8 cellular contexts compared by ENCODE assay signal in genomic region chr12:113259499-113259953, GRCh38. TPM values are rescaled to one million over a fixed set of nuclear protein-coding genes. Genes with fewer than 3 reads are reported as not detected.
DNase-seq lines count a peak whose midpoint lies in the region; FAIRE-seq and TF ChIP-seq lines count a peak whose summit lies in the region.

No MANE protein-coding gene starts in this region.

- no peaks in the 10 kb centered on the region for H3K27me3 ChIP-seq in liver (ENCODE audit: control insufficient read depth in 4 of 4, insufficient read depth in 4 of 4, low read length in 3 of 4)
- no peaks in the 10 kb centered on the region for H3K27me3 ChIP-seq in thyroid gland

- H3K9me3 ChIP-seq in liver (ENCODE audit: control insufficient read depth in 4 of 4, low read length in 3 of 4) (no peaks in the 10 kb centered on the region), thyroid gland (no peaks in the 10 kb centered on the region)

- no peak for TF ChIP-seq CTCF in AG09319 (IDR thresholded peaks at IDR 0.05; ENCODE audit: low read depth, low read length)
- TF ChIP-seq CTCF in brain (conservative IDR thresholded peaks at IDR 0.05), result no peak
- TF ChIP-seq CTCF in liver (IDR thresholded peaks at IDR 0.05; ENCODE audit: low read depth, low read length, missing input control), result no peak
- no peak for TF ChIP-seq CTCF in thyroid gland (IDR thresholded peaks at IDR 0.05)

- H3K4me3 Mint-ChIP-seq in brain, result no peak overlapping the region

- no peaks in the 10 kb centered on the region for H3K27me3 Mint-ChIP-seq in brain

- peak; percentile 50 to 65 for TF ChIP-seq RAD21 in liver (IDR thresholded peaks at IDR 0.05)

- peaks cover 4 to 28% (median 17%) of the 10 kb centered on the region in 4 donors for H3K4me1 ChIP-seq in liver (ENCODE audit: control insufficient read depth in 4 of 4, insufficient read depth in 4 of 4, low read length in 3 of 4)
- H3K4me1 ChIP-seq in thyroid gland, result peaks cover 43 to 44% of the 10 kb centered on the region in 2 donors

- peak overlapping the region in 1 of 2 donors; percentile 52 for H3K9ac ChIP-seq in liver (ENCODE audit: low read depth in 1 of 2, low read length in 2 of 2)

- peak overlapping the region in 3 of 5 experiments; percentile 66 to 88 (median 87) for H3K27ac Mint-ChIP-seq in brain

- H3K9me3 Mint-ChIP-seq in brain, result no peaks in the 10 kb centered on the region

- H3K27ac ChIP-seq in liver (ENCODE audit: low read depth in 1 of 2, low read length in 2 of 2), result peak overlapping the region; percentile 65 to 76
- H3K27ac ChIP-seq in thyroid gland, result peak overlapping the region; percentile 74 to 77 (median 76)

- WGBS in liver, result 23% methylated on average over 2 of the region's 2 CpGs
- 21 to 31% methylated on average over 2 of the region's 2 CpGs for WGBS in thyroid gland, 2 donors

- peak in 1 of 2 donors; percentile 26 for TF ChIP-seq POLR2A in thyroid gland (IDR thresholded peaks at IDR 0.05)
- no peak for TF ChIP-seq POLR2A in GM12892 (IDR thresholded peaks at IDR 0.05; ENCODE audit: low read depth, low read length)

- intact Hi-C loops in thyroid gland (cut with DNase I), result no loop called here

- H3K4me3 ChIP-seq in liver (ENCODE audit: low read depth in 1 of 3, low read length in 3 of 3) (no peak overlapping the region), thyroid gland (replicated peaks in 1 of 3) (no peak overlapping the region)

- H3K4me1 Mint-ChIP-seq in brain, result peaks cover 28% of the 10 kb centered on the region

- DNase-seq in AG09319 (ENCODE audit: extremely low read depth, low read depth) (peak; percentile 27), NCI-H2029 (lab: John Stamatoyannopoulos, UW) (peak; percentile 59), thyroid gland (peak; percentile 91 to 92), MV-4-11 (lab: John Stamatoyannopoulos, UW) (no peak), GM19238 (ENCODE audit: insufficient read length, low spot score) (no peak), GM12892 (ENCODE audit: insufficient read length) (no peak)

- H3K36me3 ChIP-seq in liver (ENCODE audit: control insufficient read depth in 4 of 4, insufficient read depth in 3 of 4, low read depth in 1 of 4, low read length in 3 of 4) (no peaks in the 10 kb centered on the region), thyroid gland (no peaks in the 10 kb centered on the region)

- peaks cover 10% of the 10 kb centered on the region for H3K36me3 Mint-ChIP-seq in brain

- FAIRE-seq in GM12892 (lab: Jason Lieb, UNC), result no peak

TF ChIP-seq in liver, 16 proteins besides CTCF, POLR2A, EP300 and RAD21:
- peak; percentile 96 for TF ChIP-seq SP1 (IDR thresholded peaks at IDR 0.05)
- TF ChIP-seq NR2F2 (IDR thresholded peaks at IDR 0.05), result peak; percentile 71
- peak; percentile 37 for TF ChIP-seq TAF1 (conservative IDR thresholded peaks at IDR 0.05)
- peak; percentile 47 for TF ChIP-seq ATF3 (IDR thresholded peaks at IDR 0.05)
- TF ChIP-seq FOXA1 (IDR thresholded peaks at IDR 0.05), result peak; percentile 74
- peak; percentile 83 for TF ChIP-seq ZBTB33 (IDR thresholded peaks at IDR 0.05)
- TF ChIP-seq RXRA (IDR thresholded peaks at IDR 0.05), result peak; percentile 84 to 93
- peak; percentile 84 for TF ChIP-seq YY1 (IDR thresholded peaks at IDR 0.05)
- TF ChIP-seq MAX (IDR thresholded peaks at IDR 0.05), result peak; percentile 97
- peak; percentile 90 to 96 for TF ChIP-seq HNF4A (conservative IDR thresholded peaks at IDR 0.05)
- TF ChIP-seq REST (IDR thresholded peaks at IDR 0.05), result peak; percentile 81
- TF ChIP-seq JUND (IDR thresholded peaks at IDR 0.05), result peak in 1 of 2 donors; percentile 35
- peak in 1 of 2 donors; percentile 64 for TF ChIP-seq GABPA (IDR thresholded peaks at IDR 0.05 in 1 of 2, conservative IDR thresholded peaks at IDR 0.05 in 1 of 2)
- TF ChIP-seq EGR1 (IDR thresholded peaks at IDR 0.05; ENCODE audit: low read depth in 2 of 2), result peak in 1 of 2 donors; percentile 73
- TF ChIP-seq FOXA2 (IDR thresholded peaks at IDR 0.05), result peak; percentile 56
- TF ChIP-seq HNF4G (IDR thresholded peaks at IDR 0.05), result peak; percentile 84

RNA-seq across cellular contexts. Expression of gene TPCN1, which starts 38.3 kb away (rescaled TPM):
- polyA plus RNA-seq in brain (ENCODE audit: insufficient read depth, low read depth, low replicate concordance) (16.1 TPM), liver (10 to 100 TPM in 1 of 2 donors, 1 to 10 TPM in 1; 8.6 to 16.4 TPM)
- total RNA-seq in liver (10 to 100 TPM; 11.1 to 19.2 TPM), thyroid gland (100 to 1,000 TPM in 2 of 4 donors, 10 to 100 TPM in 2; 58.3 to 135 (median 109) TPM)
- polyA plus RNA-seq in GM12892 (2012; ENCODE audit: missing spikeins), result 23.5 TPM

Comparison
In these comparisons a context has a peak if more than half of its experiments do, and no peak if none do; other contexts are left out.
1. DNase-seq: peak in AG09319 (single experiment), NCI-H2029 (single experiment) and thyroid gland (2 of 2); none in MV-4-11 (single experiment), GM19238 (single experiment) and GM12892 (single experiment).